In the genomic region with DNA sequence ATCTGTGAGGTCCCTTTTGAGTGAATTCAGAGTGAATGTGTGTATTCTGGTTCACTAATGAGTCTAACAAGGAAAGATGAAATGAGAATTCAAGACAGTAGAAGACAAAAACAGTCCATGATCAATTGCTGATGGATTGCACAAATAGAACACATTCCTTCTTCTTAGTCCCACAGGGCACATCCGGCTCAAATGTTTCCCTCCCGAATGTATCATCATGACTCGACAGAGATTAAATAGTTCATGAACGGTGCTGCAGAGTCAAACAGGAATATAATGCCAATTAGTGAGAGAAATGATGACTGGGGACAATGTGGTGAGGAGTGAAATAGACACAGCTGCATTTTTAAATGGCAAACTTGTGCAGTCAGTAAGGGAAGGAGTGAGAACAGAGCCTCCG, we compare ENCODE assay signal across 2 cellular contexts.
TF ChIP-seq lines count a peak whose summit lies in the region.

No MANE protein-coding gene starts in this region.

TF ChIP-seq in A549, 52 proteins besides CTCF, POLR2A, EP300 and RAD21:
- TF ChIP-seq RCOR1 (IDR thresholded peaks at IDR 0.05; ENCODE audit: low read depth, low read length) (no peak), EHF (CRISPR knock-in tag; IDR thresholded peaks at IDR 0.05) (no peak), KDM5A (IDR thresholded peaks at IDR 0.05) (no peak), RNF2 (IDR thresholded peaks at IDR 0.05; ENCODE audit: borderline replicate concordance, low read depth) (no peak), TP53 (CRISPR knock-in tag; IDR thresholded peaks at IDR 0.05) (no peak), MAFK (IDR thresholded peaks at IDR 0.05; ENCODE audit: partially characterized antibody) (peak; percentile 27), NFE2L2 (conservative IDR thresholded peaks at IDR 0.05; ENCODE audit: low read length) (no peak), HOXB13 (CRISPR knock-in tag; IDR thresholded peaks at IDR 0.05; ENCODE audit: low read depth) (no peak)

TF ChIP-seq in K562, 482 proteins besides CTCF, POLR2A, EP300 and RAD21:
- TF ChIP-seq ZNF316 (IDR thresholded peaks at IDR 0.05), result peak; percentile 47; the same call in 1 of the 2 replicates
- TF ChIP-seq NR2F6 (CRISPR knock-in tag; IDR thresholded peaks at IDR 0.05), result no peak
- TF ChIP-seq MAFG (tag; conservative IDR thresholded peaks at IDR 0.05), result 0 out of 2 replicates have a peak, but pooled peaks have one; percentile 17
- TF ChIP-seq MAFF (IDR thresholded peaks at IDR 0.05; ENCODE audit: low read length), result peak; percentile 24; the same call in 1 of the 2 replicates
- TF ChIP-seq NFE2 (IDR thresholded peaks at IDR 0.05; ENCODE audit: low read depth), result peak; percentile 21; the same call in 1 of the 2 replicates
- peak; percentile 40; the same call in 1 of the 2 replicates for TF ChIP-seq C11orf30 (IDR thresholded peaks at IDR 0.05; ENCODE audit: low read depth)
- no peak for TF ChIP-seq ELF1 (tag; IDR thresholded peaks at IDR 0.05)
- TF ChIP-seq NFRKB (IDR thresholded peaks at IDR 0.05; ENCODE audit: low read depth), result no peak
- TF ChIP-seq DDX20 (tag; IDR thresholded peaks at IDR 0.05; ENCODE audit: low read depth), result no peak
- TF ChIP-seq HNRNPUL1 (IDR thresholded peaks at IDR 0.05; ENCODE audit: low read length), result no peak
- no peak for TF ChIP-seq YY1 (IDR thresholded peaks at IDR 0.05; ENCODE audit: borderline replicate concordance in 1 of 3, control insufficient read depth in 1 of 3, extremely low read depth in 1 of 3, insufficient read depth in 3 of 3, insufficient read length in 1 of 3, insufficient replicate concordance in 2 of 3, low read depth in 1 of 3, low read length in 2 of 3)
- TF ChIP-seq, protein P1, sequence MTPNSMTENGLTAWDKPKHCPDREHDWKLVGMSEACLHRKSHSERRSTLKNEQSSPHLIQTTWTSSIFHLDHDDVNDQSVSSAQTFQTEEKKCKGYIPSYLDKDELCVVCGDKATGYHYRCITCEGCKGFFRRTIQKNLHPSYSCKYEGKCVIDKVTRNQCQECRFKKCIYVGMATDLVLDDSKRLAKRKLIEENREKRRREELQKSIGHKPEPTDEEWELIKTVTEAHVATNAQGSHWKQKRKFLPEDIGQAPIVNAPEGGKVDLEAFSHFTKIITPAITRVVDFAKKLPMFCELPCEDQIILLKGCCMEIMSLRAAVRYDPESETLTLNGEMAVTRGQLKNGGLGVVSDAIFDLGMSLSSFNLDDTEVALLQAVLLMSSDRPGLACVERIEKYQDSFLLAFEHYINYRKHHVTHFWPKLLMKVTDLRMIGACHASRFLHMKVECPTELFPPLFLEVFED (CRISPR knock-in tag; conservative IDR thresholded peaks at IDR 0.05), result no peak
TF ChIP-seq in K562: peak in this region for 5.
